Comparison of ENCODE assay signal across 1 cellular context in the genomic region with DNA sequence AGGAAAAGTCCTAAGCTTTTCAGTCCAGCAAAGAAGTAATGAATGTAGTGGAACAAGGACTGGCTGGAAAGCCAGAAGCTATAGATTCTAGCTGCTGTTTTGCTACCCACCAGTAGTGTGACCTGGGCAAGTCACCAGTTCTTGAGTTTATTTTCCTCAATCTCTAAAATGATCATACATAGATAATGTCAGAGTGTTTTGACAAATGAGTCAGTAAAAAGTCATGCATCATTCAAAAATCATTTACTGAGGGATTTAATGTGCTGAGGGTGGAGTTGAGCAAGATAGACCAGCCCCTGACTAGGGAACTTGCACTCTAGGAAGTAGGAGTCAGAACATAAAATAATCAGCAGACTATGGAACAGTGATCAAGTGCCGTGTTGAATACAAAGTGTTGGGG.
TF ChIP-seq lines count a peak whose summit lies in the region.

No MANE protein-coding gene starts in this region.

TF ChIP-seq in GM23338, 12 proteins besides CTCF, POLR2A, EP300 and RAD21 (continued from another document):
- TF ChIP-seq, protein P1, sequence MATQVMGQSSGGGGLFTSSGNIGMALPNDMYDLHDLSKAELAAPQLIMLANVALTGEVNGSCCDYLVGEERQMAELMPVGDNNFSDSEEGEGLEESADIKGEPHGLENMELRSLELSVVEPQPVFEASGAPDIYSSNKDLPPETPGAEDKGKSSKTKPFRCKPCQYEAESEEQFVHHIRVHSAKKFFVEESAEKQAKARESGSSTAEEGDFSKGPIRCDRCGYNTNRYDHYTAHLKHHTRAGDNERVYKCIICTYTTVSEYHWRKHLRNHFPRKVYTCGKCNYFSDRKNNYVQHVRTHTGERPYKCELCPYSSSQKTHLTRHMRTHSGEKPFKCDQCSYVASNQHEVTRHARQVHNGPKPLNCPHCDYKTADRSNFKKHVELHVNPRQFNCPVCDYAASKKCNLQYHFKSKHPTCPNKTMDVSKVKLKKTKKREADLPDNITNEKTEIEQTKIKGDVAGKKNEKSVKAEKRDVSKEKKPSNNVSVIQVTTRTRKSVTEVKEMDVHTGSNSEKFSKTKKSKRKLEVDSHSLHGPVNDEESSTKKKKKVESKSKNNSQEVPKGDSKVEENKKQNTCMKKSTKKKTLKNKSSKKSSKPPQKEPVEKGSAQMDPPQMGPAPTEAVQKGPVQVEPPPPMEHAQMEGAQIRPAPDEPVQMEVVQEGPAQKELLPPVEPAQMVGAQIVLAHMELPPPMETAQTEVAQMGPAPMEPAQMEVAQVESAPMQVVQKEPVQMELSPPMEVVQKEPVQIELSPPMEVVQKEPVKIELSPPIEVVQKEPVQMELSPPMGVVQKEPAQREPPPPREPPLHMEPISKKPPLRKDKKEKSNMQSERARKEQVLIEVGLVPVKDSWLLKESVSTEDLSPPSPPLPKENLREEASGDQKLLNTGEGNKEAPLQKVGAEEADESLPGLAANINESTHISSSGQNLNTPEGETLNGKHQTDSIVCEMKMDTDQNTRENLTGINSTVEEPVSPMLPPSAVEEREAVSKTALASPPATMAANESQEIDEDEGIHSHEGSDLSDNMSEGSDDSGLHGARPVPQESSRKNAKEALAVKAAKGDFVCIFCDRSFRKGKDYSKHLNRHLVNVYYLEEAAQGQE (IDR thresholded peaks at IDR 0.05; ENCODE audit: unreplicated experiment), result no peak
- no peak for TF ChIP-seq ZNF114 (CRISPR knock-in tag; IDR thresholded peaks at IDR 0.05)
- TF ChIP-seq EZH2 (IDR thresholded peaks at IDR 0.05; ENCODE audit: low read depth, unreplicated experiment), result no peak
- TF ChIP-seq ZNF331 (CRISPR knock-in tag; IDR thresholded peaks at IDR 0.05; ENCODE audit: low read depth), result no peak
- TF ChIP-seq CREB1 (CRISPR knock-in tag; IDR thresholded peaks at IDR 0.05; ENCODE audit: low read depth), result no peak
- no peak for TF ChIP-seq STAT1 (IDR thresholded peaks at IDR 0.05; ENCODE audit: unreplicated experiment)
- TF ChIP-seq NANOG (IDR thresholded peaks at IDR 0.05; ENCODE audit: borderline replicate concordance), result no peak
- TF ChIP-seq, protein P2, sequence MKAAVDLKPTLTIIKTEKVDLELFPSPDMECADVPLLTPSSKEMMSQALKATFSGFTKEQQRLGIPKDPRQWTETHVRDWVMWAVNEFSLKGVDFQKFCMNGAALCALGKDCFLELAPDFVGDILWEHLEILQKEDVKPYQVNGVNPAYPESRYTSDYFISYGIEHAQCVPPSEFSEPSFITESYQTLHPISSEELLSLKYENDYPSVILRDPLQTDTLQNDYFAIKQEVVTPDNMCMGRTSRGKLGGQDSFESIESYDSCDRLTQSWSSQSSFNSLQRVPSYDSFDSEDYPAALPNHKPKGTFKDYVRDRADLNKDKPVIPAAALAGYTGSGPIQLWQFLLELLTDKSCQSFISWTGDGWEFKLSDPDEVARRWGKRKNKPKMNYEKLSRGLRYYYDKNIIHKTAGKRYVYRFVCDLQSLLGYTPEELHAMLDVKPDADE (IDR thresholded peaks at IDR 0.05), result no peak
- TF ChIP-seq, protein P3, sequence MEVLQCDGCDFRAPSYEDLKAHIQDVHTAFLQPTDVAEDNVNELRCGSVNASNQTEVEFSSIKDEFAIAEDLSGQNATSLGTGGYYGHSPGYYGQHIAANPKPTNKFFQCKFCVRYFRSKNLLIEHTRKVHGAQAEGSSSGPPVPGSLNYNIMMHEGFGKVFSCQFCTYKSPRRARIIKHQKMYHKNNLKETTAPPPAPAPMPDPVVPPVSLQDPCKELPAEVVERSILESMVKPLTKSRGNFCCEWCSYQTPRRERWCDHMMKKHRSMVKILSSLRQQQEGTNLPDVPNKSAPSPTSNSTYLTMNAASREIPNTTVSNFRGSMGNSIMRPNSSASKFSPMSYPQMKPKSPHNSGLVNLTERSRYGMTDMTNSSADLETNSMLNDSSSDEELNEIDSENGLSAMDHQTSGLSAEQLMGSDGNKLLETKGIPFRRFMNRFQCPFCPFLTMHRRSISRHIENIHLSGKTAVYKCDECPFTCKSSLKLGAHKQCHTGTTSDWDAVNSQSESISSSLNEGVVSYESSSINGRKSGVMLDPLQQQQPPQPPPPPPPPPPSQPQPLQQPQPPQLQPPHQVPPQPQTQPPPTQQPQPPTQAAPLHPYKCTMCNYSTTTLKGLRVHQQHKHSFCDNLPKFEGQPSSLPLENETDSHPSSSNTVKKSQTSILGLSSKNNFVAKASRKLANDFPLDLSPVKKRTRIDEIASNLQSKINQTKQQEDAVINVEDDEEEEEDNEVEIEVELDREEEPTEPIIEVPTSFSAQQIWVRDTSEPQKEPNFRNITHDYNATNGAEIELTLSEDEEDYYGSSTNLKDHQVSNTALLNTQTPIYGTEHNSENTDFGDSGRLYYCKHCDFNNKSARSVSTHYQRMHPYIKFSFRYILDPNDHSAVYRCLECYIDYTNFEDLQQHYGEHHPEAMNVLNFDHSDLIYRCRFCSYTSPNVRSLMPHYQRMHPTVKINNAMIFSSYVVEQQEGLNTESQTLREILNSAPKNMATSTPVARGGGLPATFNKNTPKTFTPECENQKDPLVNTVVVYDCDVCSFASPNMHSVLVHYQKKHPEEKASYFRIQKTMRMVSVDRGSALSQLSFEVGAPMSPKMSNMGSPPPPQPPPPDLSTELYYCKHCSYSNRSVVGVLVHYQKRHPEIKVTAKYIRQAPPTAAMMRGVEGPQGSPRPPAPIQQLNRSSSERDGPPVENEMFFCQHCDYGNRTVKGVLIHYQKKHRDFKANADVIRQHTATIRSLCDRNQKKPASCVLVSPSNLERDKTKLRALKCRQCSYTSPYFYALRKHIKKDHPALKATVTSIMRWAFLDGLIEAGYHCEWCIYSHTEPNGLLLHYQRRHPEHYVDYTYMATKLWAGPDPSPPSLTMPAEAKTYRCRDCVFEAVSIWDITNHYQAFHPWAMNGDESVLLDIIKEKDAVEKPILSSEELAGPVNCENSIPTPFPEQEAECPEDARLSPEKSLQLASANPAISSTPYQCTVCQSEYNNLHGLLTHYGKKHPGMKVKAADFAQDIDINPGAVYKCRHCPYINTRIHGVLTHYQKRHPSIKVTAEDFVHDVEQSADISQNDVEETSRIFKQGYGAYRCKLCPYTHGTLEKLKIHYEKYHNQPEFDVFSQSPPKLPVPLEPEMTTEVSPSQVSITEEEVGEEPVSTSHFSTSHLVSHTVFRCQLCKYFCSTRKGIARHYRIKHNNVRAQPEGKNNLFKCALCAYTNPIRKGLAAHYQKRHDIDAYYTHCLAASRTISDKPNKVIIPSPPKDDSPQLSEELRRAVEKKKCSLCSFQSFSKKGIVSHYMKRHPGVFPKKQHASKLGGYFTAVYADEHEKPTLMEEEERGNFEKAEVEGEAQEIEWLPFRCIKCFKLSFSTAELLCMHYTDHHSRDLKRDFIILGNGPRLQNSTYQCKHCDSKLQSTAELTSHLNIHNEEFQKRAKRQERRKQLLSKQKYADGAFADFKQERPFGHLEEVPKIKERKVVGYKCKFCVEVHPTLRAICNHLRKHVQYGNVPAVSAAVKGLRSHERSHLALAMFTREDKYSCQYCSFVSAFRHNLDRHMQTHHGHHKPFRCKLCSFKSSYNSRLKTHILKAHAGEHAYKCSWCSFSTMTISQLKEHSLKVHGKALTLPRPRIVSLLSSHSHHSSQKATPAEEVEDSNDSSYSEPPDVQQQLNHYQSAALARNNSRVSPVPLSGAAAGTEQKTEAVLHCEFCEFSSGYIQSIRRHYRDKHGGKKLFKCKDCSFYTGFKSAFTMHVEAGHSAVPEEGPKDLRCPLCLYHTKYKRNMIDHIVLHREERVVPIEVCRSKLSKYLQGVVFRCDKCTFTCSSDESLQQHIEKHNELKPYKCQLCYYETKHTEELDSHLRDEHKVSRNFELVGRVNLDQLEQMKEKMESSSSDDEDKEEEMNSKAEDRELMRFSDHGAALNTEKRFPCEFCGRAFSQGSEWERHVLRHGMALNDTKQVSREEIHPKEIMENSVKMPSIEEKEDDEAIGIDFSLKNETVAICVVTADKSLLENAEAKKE (CRISPR knock-in tag; IDR thresholded peaks at IDR 0.05), result no peak
- TF ChIP-seq JUNB (IDR thresholded peaks at IDR 0.05; ENCODE audit: unreplicated experiment), result no peak
- no peak for TF ChIP-seq EZH2phosphoT487 (IDR thresholded peaks at IDR 0.05; ENCODE audit: unreplicated experiment)
